Comparison of ENCODE assay signal across 16 cellular contexts in genomic region chr1:10665226-10665625, GRCh38.
DNase-seq lines count a peak whose midpoint lies in the region; ATAC-seq, FAIRE-seq and TF ChIP-seq lines count a peak whose summit lies in the region.
"Had no signal": no experiment of that assay in that cellular context is flagged by ENCODE, and none has a peak within 500 bp of the region (broad histone marks: within the 10 kb centered on the region; RNA-seq: fewer than 3 reads in every experiment).

No MANE protein-coding gene starts in this region.

- H3K4me1 ChIP-seq in K562 (replicated peaks in 1 of 2; ENCODE audit: control insufficient read depth in 2 of 2, insufficient read depth in 2 of 2, low read length in 2 of 2) (peaks cover 0 to 48% of the 10 kb centered on the region in 2 experiments; a peak in 2 of 5 replicates), lung (ENCODE audit: control insufficient read depth in 2 of 2, insufficient read depth in 2 of 2, low read length in 2 of 2) (peaks cover 0 to 47% of the 10 kb centered on the region in 2 donors), skeletal muscle tissue (ENCODE audit: control insufficient read depth in 3 of 3, insufficient read depth in 3 of 3, low read length in 3 of 3) (peaks cover 43 to 82% (median 72%) of the 10 kb centered on the region in 3 donors), mucosa of descending colon (ENCODE audit: low read depth) (peaks cover 5% of the 10 kb centered on the region)

- no peak for TF ChIP-seq RAD21 in K562 (CRISPR knock-in tag; conservative IDR thresholded peaks at IDR 0.05 in 1 of 2, IDR thresholded peaks at IDR 0.05 in 1 of 2)

- H3K79me2 ChIP-seq in K562 (ENCODE audit: control insufficient read depth, insufficient read depth, low read length) = no peaks in the 10 kb centered on the region

- peaks cover 37% of the 10 kb centered on the region for H4K20me1 ChIP-seq in K562 (replicated peaks; ENCODE audit: control insufficient read depth, insufficient read depth, low read length)

- intact Hi-C loops in K562 (cut with micrococcal nuclease) (no loop called here), mucosa of descending colon (cut with DNase I, micrococcal nuclease) (no loop called here)

- CTCF ChIA-PET in K562 (lab: Yijun Ruan, JAX; ENCODE audit: low intra/inter-chr PET ratio) = no interaction called here

- H3K27ac ChIP-seq in K562 (ENCODE audit: extremely low read depth, low read depth, low read length) (no peak overlapping the region), lung (ENCODE audit: low read depth in 1 of 2, low read length in 1 of 2) (peak overlapping the region; percentile 53 to 94), skeletal muscle tissue (ENCODE audit: low read depth, low read length) (peak overlapping the region; percentile 90)

- WGBS in K562 (ENCODE audit: insufficient coverage, low coverage, missing lambda C conversion rate) = 6% methylated on average over 30 of the region's 31 CpGs
- WGBS in lung, 2 donors = 80 to 97% methylated on average over 31 of the region's 31 CpGs

- no peak for TF ChIP-seq POLR2A in K562 (conservative IDR thresholded peaks at IDR 0.05)

- TF ChIP-seq CTCF in K562 (IDR thresholded peaks at IDR 0.05 in 2 of 3, conservative IDR thresholded peaks at IDR 0.05 in 1 of 3; ENCODE audit: insufficient read depth in 2 of 3, low read depth in 1 of 3, low read length in 3 of 3) (no peak), lung (IDR thresholded peaks at IDR 0.05; ENCODE audit: control extremely low read depth, extremely low read depth) (no peak), mucosa of descending colon (IDR thresholded peaks at IDR 0.05) (no peak)

- FAIRE-seq in K562 (lab: Jason Lieb, UNC) = no peak

- BruUV-seq in K562 (replicated peaks; lab: Mats Ljungman, UMichigan) = no TSS peak

- DNase-seq in RPMI8226 = peak; percentile 72
- no peak for DNase-seq in K562 (ENCODE audit: extremely low read depth in 1 of 4, low spot score in 3 of 4)
- no peak for DNase-seq in lung (ENCODE audit: low spot score)
- DNase-seq in mucosa of descending colon = no peak
- DNase-seq in SKM-1 (lab: John Stamatoyannopoulos, UW; ENCODE audit: unreplicated experiment) = no peak
- no peak for DNase-seq in COLO829 (ENCODE audit: low spot score)
- DNase-seq: CD8-positive, alpha-beta memory T cell; NCI-H1417; NCI-H1930; NCI-H2171; NCI-H510A; NCI-H82; SHP77 treated with DMSO at 0.1 percent for 48 hours had no signal

- no peak for ATAC-seq in K562
- no peak for ATAC-seq in lung (ENCODE audit: insufficient read depth, low FRiP score)
- ATAC-seq in HG02852 (IDR thresholded peaks at IDR 0.05; ENCODE audit: unreplicated experiment) = no peak
- no peak for ATAC-seq in mucosa of descending colon
- ATAC-seq: GM23338 had no signal

- H3K36me3 ChIP-seq in K562 (ENCODE audit: control insufficient read depth, insufficient read depth, low read length) (no peaks in the 10 kb centered on the region), lung (ENCODE audit: control insufficient read depth in 2 of 2, insufficient read depth in 2 of 2, low read length in 2 of 2) (peaks cover 4 to 20% of the 10 kb centered on the region in 2 donors), skeletal muscle tissue (ENCODE audit: control insufficient read depth in 3 of 3, insufficient read depth in 3 of 3, low read length in 3 of 3) (peaks cover 0 to 4% (median 2%) of the 10 kb centered on the region in 3 donors), mucosa of descending colon (ENCODE audit: low read depth) (no peaks in the 10 kb centered on the region)

- TF ChIP-seq EP300 in K562 (IDR thresholded peaks at IDR 0.05; ENCODE audit: low read length) = no peak

- peaks cover 3% of the 10 kb centered on the region; the same call in 1 of the 2 replicates for H3K9me3 ChIP-seq in K562 (replicated peaks; ENCODE audit: control insufficient read depth, insufficient read depth, low read depth, low read length)
- H3K9me3 ChIP-seq in lung (ENCODE audit: control insufficient read depth in 2 of 2, insufficient read depth in 1 of 2, low read length in 1 of 2) = peaks cover 0 to 1% of the 10 kb centered on the region in 2 donors
- no peaks in the 10 kb centered on the region for H3K9me3 ChIP-seq in skeletal muscle tissue (ENCODE audit: control insufficient read depth in 3 of 3, low read length in 3 of 3)
- no peaks in the 10 kb centered on the region for H3K9me3 ChIP-seq in mucosa of descending colon

- peaks cover 46 to 81% of the 10 kb centered on the region in 2 experiments for H3K27me3 ChIP-seq in K562 (ENCODE audit: control insufficient read depth in 2 of 2, insufficient read depth in 2 of 2, low read length in 2 of 2)
- H3K27me3 ChIP-seq in lung (ENCODE audit: control insufficient read depth, insufficient read depth) = no peaks in the 10 kb centered on the region
- peaks cover 0 to 4% (median 0%) of the 10 kb centered on the region in 3 donors for H3K27me3 ChIP-seq in skeletal muscle tissue (ENCODE audit: control insufficient read depth in 3 of 3, insufficient read depth in 3 of 3, low read length in 3 of 3)

- H3K9ac ChIP-seq in K562 (ENCODE audit: insufficient read depth in 1 of 2, low read depth in 2 of 2, low read length in 2 of 2) = no peak overlapping the region
- H3K9ac ChIP-seq in skeletal muscle tissue (ENCODE audit: low read depth in 1 of 3, low read length in 3 of 3) = peak overlapping the region in 2 of 3 donors; percentile 6 to 57

- no peak overlapping the region for H2AFZ ChIP-seq in K562 (ENCODE audit: low read depth, low read length)
- H2AFZ ChIP-seq: GM23338 had no signal

- no peak overlapping the region for H3K4me2 ChIP-seq in K562 (ENCODE audit: insufficient read depth, low read length)
- H3K4me2 ChIP-seq: GM23338 had no signal

- POLR2A ChIA-PET in K562 (lab: Yijun Ruan, JAX) = no interaction called here

- no peaks in the 10 kb centered on the region for H3K9me1 ChIP-seq in K562 (ENCODE audit: control insufficient read depth, insufficient read depth, low read length)

- in situ Hi-C loops in K562 (cut with MboI) = no loop called here

- no peak overlapping the region for H3K4me3 ChIP-seq in K562
- H3K4me3 ChIP-seq in lung = no peak overlapping the region
- H3K4me3 ChIP-seq in skeletal muscle tissue (ENCODE audit: low read length in 3 of 3) = no peak overlapping the region
- H3K4me3 ChIP-seq in mucosa of descending colon = no peak overlapping the region
- H3K4me3 ChIP-seq: GM23338 had no signal

Comparison
In these comparisons a context has a peak if more than half of its experiments do, and no peak if none do; other contexts are left out.
1. H3K9ac ChIP-seq: peak in skeletal muscle tissue (2 of 3); none in K562 (0 of 2).